Comparison of ENCODE assay signal across 16 cellular contexts in genomic region chr4:167238226-167238625, GRCh38. TPM values are rescaled to one million over a fixed set of nuclear protein-coding genes. Genes with fewer than 3 reads are reported as not detected.
"Had no signal": no experiment of that assay in that cellular context is flagged by ENCODE, and none has a peak within 500 bp of the region (broad histone marks: within the 10 kb centered on the region; RNA-seq: fewer than 3 reads in every experiment).

No MANE protein-coding gene starts in this region.

- H3K27ac ChIP-seq: coronary artery, esophagus muscularis mucosa, gastrocnemius medialis, neutrophil, psoas muscle, right lobe of liver, tibial nerve had no signal

- DNase-seq: effector CD4-positive, alpha-beta T cell; gastrocnemius medialis; kidney glomerular epithelial cell; naive thymus-derived CD4-positive, alpha-beta T cell; nephron progenitor cell; psoas muscle; retina; right lobe of liver; stimulated activated CD4-positive, alpha-beta T cell treated with anti-CD3 and anti-CD28 coated beads, Interleukin-4, amount 100 ng/mL, for 1 hour; stimulated activated CD8-positive, alpha-beta memory T cell treated with anti-CD3 and anti-CD28 coated beads, Interleukin-4, amount 100 ng/mL, for 48 hours; stimulated activated naive CD8-positive, alpha-beta T cell treated with anti-CD3 and anti-CD28 coated beads, Interleukin-15, Interleukin-2, amounts not matched to agents 100 U/mL and 50 U/mL, for 24 hours had no signal

- H3K4me3 ChIP-seq: coronary artery, esophagus muscularis mucosa, gastrocnemius medialis, psoas muscle, right lobe of liver, tibial nerve had no signal

- H3K4me1 ChIP-seq: psoas muscle had no signal

- ATAC-seq: gastrocnemius medialis; naive thymus-derived CD4-positive, alpha-beta T cell; psoas muscle; right lobe of liver; stimulated activated effector memory CD8-positive, alpha-beta T cell treated with anti-CD3 and anti-CD28 coated beads, Interleukin-12 subunit alpha, Interleukin-12 subunit beta, amount 100 ng/mL, for 72 hours; stimulated activated naive CD8-positive, alpha-beta T cell treated with anti-CD3 and anti-CD28 coated beads, Interleukin-15, Interleukin-2, amounts not matched to agents 100 U/mL and 50 U/mL, for 24 hours had no signal

- H3K36me3 ChIP-seq: esophagus muscularis mucosa, gastrocnemius medialis, neutrophil, right lobe of liver, tibial nerve had no signal

- H3K9me3 ChIP-seq: gastrocnemius medialis, neutrophil, psoas muscle, right lobe of liver had no signal

RNA-seq across cellular contexts. Expression of gene SPOCK3, which starts 3.9 kb away (rescaled TPM):
- polyA plus RNA-seq: naive thymus-derived CD4-positive, alpha-beta T cell had no signal
